ENCODE assay signal across 9 cellular contexts in genomic region chr10:104351067-104351681, GRCh38.
DNase-seq lines count a peak whose midpoint lies in the region; ATAC-seq and TF ChIP-seq lines count a peak whose summit lies in the region.
"Had no signal": no experiment of that assay in that cellular context is flagged by ENCODE, and none has a peak within 500 bp of the region (broad histone marks: within the 10 kb centered on the region; RNA-seq: fewer than 3 reads in every experiment).

No MANE protein-coding gene starts in this region.

- peak; percentile 32 for DNase-seq in GM12865 (ENCODE audit: low read depth)
- DNase-seq in KBM-7, result peak; percentile 55
- DNase-seq in memory B cell (ENCODE audit: low spot score in 2 of 2), result no peak
- no peak for DNase-seq in COR-L47 (lab: John Stamatoyannopoulos, UW)
- DNase-seq in HK-2 (ENCODE audit: unreplicated experiment), result no peak
- DNase-seq in NCI-H1436 (lab: John Stamatoyannopoulos, UW), result no peak
- DNase-seq: NCI-H187 had no signal

- H3K27ac Mint-ChIP-seq in activated naive CD8-positive, alpha-beta T cell, result peak overlapping the region; percentile 85
- peak overlapping the region; percentile 38 for H3K27ac Mint-ChIP-seq in memory B cell

- in situ Hi-C loops in KBM-7 (cut with MboI; ENCODE audit: low pct_unique_long_range_greater_than_20kb, low sequenced_read_pairs), result no loop called here

- H3K4me3 ChIP-seq in GM12865 (ENCODE audit: low read depth, low read length), result no peak overlapping the region

- no peak for ATAC-seq in memory B cell (ENCODE audit: low read depth)
- ATAC-seq in GM18858 (IDR thresholded peaks at IDR 0.05; ENCODE audit: unreplicated experiment), result no peak

- no peaks in the 10 kb centered on the region for H3K36me3 Mint-ChIP-seq in activated naive CD8-positive, alpha-beta T cell
- no peaks in the 10 kb centered on the region for H3K36me3 Mint-ChIP-seq in memory B cell

- peaks cover 21% of the 10 kb centered on the region for H3K4me1 Mint-ChIP-seq in activated naive CD8-positive, alpha-beta T cell (ENCODE audit: low read depth)
- peaks cover 16% of the 10 kb centered on the region for H3K4me1 Mint-ChIP-seq in memory B cell

- no peak for TF ChIP-seq CTCF in GM12865 (IDR thresholded peaks at IDR 0.05; ENCODE audit: insufficient read depth, low read depth, low read length, missing control alignments)

- no peaks in the 10 kb centered on the region for H3K27me3 Mint-ChIP-seq in activated naive CD8-positive, alpha-beta T cell
- H3K27me3 Mint-ChIP-seq in memory B cell, result no peaks in the 10 kb centered on the region

- H3K9me3 Mint-ChIP-seq in activated naive CD8-positive, alpha-beta T cell (ENCODE audit: low read depth), result no peaks in the 10 kb centered on the region
- H3K9me3 Mint-ChIP-seq in memory B cell, result no peaks in the 10 kb centered on the region

- peak overlapping the region; percentile 62 for H3K4me3 Mint-ChIP-seq in activated naive CD8-positive, alpha-beta T cell
- no peak overlapping the region for H3K4me3 Mint-ChIP-seq in memory B cell

Comparison
In these comparisons a context has a peak if more than half of its experiments do, and no peak if none do; other contexts are left out.
1. DNase-seq: peak in GM12865 (single experiment) and KBM-7 (single experiment); none in memory B cell (0 of 2), COR-L47 (single experiment), HK-2 (single experiment) and NCI-H1436 (single experiment).